Comparison of ENCODE assay signal across 18 cellular contexts in genomic region chr3:143309622-143310190, GRCh38.
"Had no signal": no experiment of that assay in that cellular context is flagged by ENCODE, and none has a peak within 500 bp of the region (broad histone marks: within the 10 kb centered on the region; RNA-seq: fewer than 3 reads in every experiment).

No MANE protein-coding gene starts in this region.

- H3K27me3 ChIP-seq: colonic mucosa had no signal

- H3K27ac ChIP-seq: colonic mucosa, lower lobe of right lung, parathyroid adenoma had no signal

- H3K4me3 ChIP-seq: colonic mucosa, lower lobe of right lung had no signal

- ATAC-seq: activated CD4-positive, alpha-beta T cell treated with anti-CD3 and anti-CD28 coated beads for 36 hours; activated CD8-positive, alpha-beta memory T cell treated with anti-CD3 and anti-CD28 coated beads, Interleukin-2, amount 10 ng/mL, durations not matched to agents 7 days and 5 days; activated naive CD8-positive, alpha-beta T cell treated with anti-CD3 and anti-CD28 coated beads, Interleukin-2, amount 50 U/mL, for 24 hours; esophagus mucosa; lower lobe of right lung had no signal

- DNase-seq: activated CD4-positive, alpha-beta memory T cell treated with anti-CD3 and anti-CD28 coated beads for 36 hours; activated CD4-positive, alpha-beta T cell treated with anti-CD3 and anti-CD28 coated beads for 36 hours; activated CD8-positive, alpha-beta memory T cell treated with anti-CD3 and anti-CD28 coated beads, Interleukin-2, amount 10 ng/mL, durations not matched to agents 7 days and 5 days; activated naive CD4-positive, alpha-beta T cell treated with anti-CD3 and anti-CD28 coated beads for 36 hours; activated naive CD8-positive, alpha-beta T cell treated with anti-CD3 and anti-CD28 coated beads, Interleukin-2, amount 50 U/mL, for 24 hours; activated T-cell treated with anti-CD3 and anti-CD28 coated beads, Interleukin-2, amount 50 U/mL, for 1 hour; caudate nucleus; colonic mucosa; foreskin melanocyte; immature natural killer cell; lower lobe of right lung; small intestine; stimulated activated CD4-positive, alpha-beta T cell treated with anti-CD3 and anti-CD28 coated beads, Interleukin-4, amount 100 ng/mL, for 4 hours; stimulated activated CD8-positive, alpha-beta memory T cell treated with anti-CD3 and anti-CD28 coated beads, Interleukin-4, amount 100 ng/mL, for 48 hours; stimulated activated naive CD4-positive, alpha-beta T cell treated with Interleukin-2 at 50 U/mL for 16 hours; T-helper 2 cell had no signal

- H3K79me2 ChIP-seq: parathyroid adenoma had no signal

- H3K36me3 ChIP-seq: colonic mucosa, lower lobe of right lung had no signal

- H3K4me1 ChIP-seq: lower lobe of right lung, parathyroid adenoma had no signal

- H3K9me3 ChIP-seq: colonic mucosa, lower lobe of right lung had no signal

- H2AFZ ChIP-seq: parathyroid adenoma had no signal
